In genomic region chr13:94968757-94969086, GRCh38 we compare ENCODE assay signal across 9 cellular contexts.
A peak's percentile ranks its signal among the peaks of the same experiment; 100 is the strongest.
DNase-seq lines count a peak whose midpoint lies in the region; ATAC-seq and TF ChIP-seq lines count a peak whose summit lies in the region.
"Had no signal": no experiment of that assay in that cellular context is flagged by ENCODE, and none has a peak within 500 bp of the region (broad histone marks: within the 10 kb centered on the region; RNA-seq: fewer than 3 reads in every experiment).

No MANE protein-coding gene starts in this region.

- no peak for DNase-seq in H9
- no peak for DNase-seq in retinal pigment epithelial cell (ENCODE audit: low read depth)
- DNase-seq in omental fat pad (ENCODE audit: low spot score): no peak
- DNase-seq in NCI-H1694 (lab: John Stamatoyannopoulos, UW): no peak
- DNase-seq: NCI-H1105 treated with DMSO at 0.1 percent for 48 hours had no signal

- no peaks in the 10 kb centered on the region for H3K36me3 Mint-ChIP-seq in H9 (ENCODE audit: insufficient read depth in 1 of 3, low read depth in 3 of 3)
- no peaks in the 10 kb centered on the region for H3K36me3 Mint-ChIP-seq in activated naive CD8-positive, alpha-beta T cell

- H3K27me3 Mint-ChIP-seq in H9 (ENCODE audit: low read depth): peaks cover 27% of the 10 kb centered on the region
- H3K27me3 Mint-ChIP-seq in activated naive CD8-positive, alpha-beta T cell: peaks cover 38% of the 10 kb centered on the region

- H4K5ac ChIP-seq in H9 (ENCODE audit: insufficient read length, low read depth, low read length): no peak overlapping the region

- no peaks in the 10 kb centered on the region for H3K27me3 ChIP-seq in H9 (ENCODE audit: insufficient read depth, low read length)

- no peak overlapping the region for H3K56ac ChIP-seq in H9 (ENCODE audit: insufficient read length, low read depth, low read length)

- H3K9me3 Mint-ChIP-seq in H9: no peaks in the 10 kb centered on the region
- no peaks in the 10 kb centered on the region for H3K9me3 Mint-ChIP-seq in activated naive CD8-positive, alpha-beta T cell (ENCODE audit: low read depth)
- H3K9me3 Mint-ChIP-seq: activated T-helper 1 cell treated with anti-CD3 and anti-CD28 coated beads, Interleukin-12 subunit alpha, Interleukin-12 subunit beta, Interleukin-2, Interleukin-4 antibody, amounts not matched to agents 30 ng/mL and 10 ng/mL and 1 ng/mL, durations not matched to agents 14 hours and 24 hours and 36 hours had no signal

- H3T11ph ChIP-seq in H9 (ENCODE audit: low read length): no peak overlapping the region

- H3K4me1 Mint-ChIP-seq in H9: peaks cover 54 to 59% of the 10 kb centered on the region in 2 experiments
- peaks cover 13% of the 10 kb centered on the region for H3K4me1 Mint-ChIP-seq in activated naive CD8-positive, alpha-beta T cell (ENCODE audit: low read depth)

- H3K4me3 Mint-ChIP-seq in H9: peak overlapping the region; percentile 71 to 89
- H3K4me3 Mint-ChIP-seq in activated naive CD8-positive, alpha-beta T cell: peak overlapping the region; percentile 46
- H3K4me3 Mint-ChIP-seq: activated T-helper 1 cell treated with anti-CD3 and anti-CD28 coated beads, Interleukin-12 subunit alpha, Interleukin-12 subunit beta, Interleukin-2, Interleukin-4 antibody, amounts not matched to agents 30 ng/mL and 10 ng/mL and 1 ng/mL, durations not matched to agents 14 hours and 24 hours and 36 hours had no signal

- no peak overlapping the region for H3K4ac ChIP-seq in H9 (ENCODE audit: low read depth, low read length)

- WGBS in H9 (ENCODE audit: extremely low coverage, insufficient read length, low lambda C conversion rate): no CpG with 5 or more reads among the region's 7 CpGs

- no peak overlapping the region for H3K14ac ChIP-seq in H9 (ENCODE audit: insufficient read depth, low read length)

- no peak overlapping the region for H2BK120ac ChIP-seq in H9 (ENCODE audit: low read depth, low read length, poor library complexity, severe bottlenecking)

- no peak overlapping the region for H3K27ac ChIP-seq in H9 (ENCODE audit: insufficient read length, low read depth, low read length)

- peak overlapping the region; percentile 87 for H3K4me2 ChIP-seq in H9 (ENCODE audit: insufficient read depth, insufficient read length, low read length)

- no peak overlapping the region for H2BK20ac ChIP-seq in H9 (ENCODE audit: low read depth, low read length, poor library complexity, severe bottlenecking)

- no peak overlapping the region for H2AK5ac ChIP-seq in H9 (ENCODE audit: insufficient read length, low read length)

- no peak overlapping the region for H3K9ac ChIP-seq in H9 (ENCODE audit: extremely low read depth, insufficient read length, low read length)

- H2BK5ac ChIP-seq in H9 (ENCODE audit: insufficient read length, low read length): no peak overlapping the region

- H3K4me3 ChIP-seq in iPS-11a (ENCODE audit: low read depth, low read length): peak overlapping the region; percentile 60
- H3K4me3 ChIP-seq in retinal pigment epithelial cell (ENCODE audit: low read length): peak overlapping the region; percentile 50

- H3K9me3 ChIP-seq in H9 (ENCODE audit: control insufficient read depth, low read depth, low read length): no peaks in the 10 kb centered on the region

- H4K20me1 ChIP-seq in H9 (ENCODE audit: control insufficient read depth, insufficient read depth, insufficient read length): no peaks in the 10 kb centered on the region

- peaks cover 4% of the 10 kb centered on the region; the same call in 1 of the 2 replicates for H3K4me1 ChIP-seq in H9 (ENCODE audit: insufficient read depth, low read length)

- H3K79me2 ChIP-seq in H9 (ENCODE audit: insufficient read depth, low read length): no peaks in the 10 kb centered on the region

- ATAC-seq in GM21528 (IDR thresholded peaks at IDR 0.05; ENCODE audit: low FRiP score, unreplicated experiment) (no peak), omental fat pad (ENCODE audit: low FRiP score) (no peak)

- TF ChIP-seq CTCF in H9 (conservative IDR thresholded peaks at IDR 0.05): no peak
- TF ChIP-seq CTCF in retinal pigment epithelial cell (conservative IDR thresholded peaks at IDR 0.05; ENCODE audit: low read depth, low read length): no peak
- TF ChIP-seq CTCF in omental fat pad (IDR thresholded peaks at IDR 0.05): no peak

- no peak overlapping the region for H4K8ac ChIP-seq in H9 (replicated peaks; ENCODE audit: insufficient read length, low read depth, low read length)

- H2BK15ac ChIP-seq in H9 (ENCODE audit: low read depth, low read length): no peak overlapping the region

- H3K23me2 ChIP-seq in H9 (ENCODE audit: insufficient read length, low read depth, low read length, poor library complexity, severe bottlenecking): peaks cover 11% of the 10 kb centered on the region

- H2AFZ ChIP-seq in H9 (ENCODE audit: low read length): peak overlapping the region; percentile 79

- no peak overlapping the region for H2BK12ac ChIP-seq in H9 (ENCODE audit: insufficient read length, low read depth, low read length)

- no peaks in the 10 kb centered on the region for H3K79me1 ChIP-seq in H9 (ENCODE audit: insufficient read depth, low read depth, low read length, poor library complexity, severe bottlenecking)

- H4K91ac ChIP-seq in H9 (ENCODE audit: insufficient read length, low read depth, low read length): no peak overlapping the region

- H3K23ac ChIP-seq in H9 (ENCODE audit: insufficient read length, low read depth, low read length): no peak overlapping the region

- peak overlapping the region; percentile 15 to 83 (median 77); a peak in 3 of 7 replicates for H3K27ac Mint-ChIP-seq in H9
- H3K27ac Mint-ChIP-seq in activated naive CD8-positive, alpha-beta T cell: no peak overlapping the region
- H3K27ac Mint-ChIP-seq: activated T-helper 1 cell treated with anti-CD3 and anti-CD28 coated beads, Interleukin-12 subunit alpha, Interleukin-12 subunit beta, Interleukin-2, Interleukin-4 antibody, amounts not matched to agents 30 ng/mL and 10 ng/mL and 1 ng/mL, durations not matched to agents 14 hours and 24 hours and 36 hours had no signal

- H3K18ac ChIP-seq in H9 (ENCODE audit: insufficient read length, low read depth, low read length): no peak overlapping the region
